Comparison of ENCODE assay signal across 9 cellular contexts in the genomic region with DNA sequence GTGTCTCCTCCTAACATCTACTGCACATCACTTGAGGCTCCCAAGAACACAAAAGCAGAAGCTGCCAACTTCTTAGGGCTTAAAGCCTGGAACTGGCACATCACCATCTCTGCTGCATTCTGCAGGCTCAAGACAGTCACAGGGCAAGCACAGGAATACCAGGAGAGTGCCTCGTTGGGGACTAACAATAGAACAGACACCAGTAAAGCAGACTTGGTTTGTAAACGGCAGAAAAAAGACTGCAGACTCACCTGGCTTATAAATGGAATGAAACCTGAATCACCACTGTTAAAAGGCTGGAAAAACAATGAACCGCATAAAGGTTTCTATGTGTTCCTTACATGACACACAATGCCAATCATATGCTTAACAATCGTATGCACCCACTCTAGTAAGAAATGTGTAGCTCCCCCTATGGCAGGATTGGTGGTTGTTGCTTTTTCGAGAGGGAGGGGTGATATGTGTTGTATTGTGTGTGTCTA. TPM values are rescaled to one million over a fixed set of nuclear protein-coding genes. Genes with fewer than 3 reads are reported as not detected.
DNase-seq lines count a peak whose midpoint lies in the region; ATAC-seq and TF ChIP-seq lines count a peak whose summit lies in the region.
"Had no signal": no experiment of that assay in that cellular context is flagged by ENCODE, and none has a peak within 500 bp of the region (broad histone marks: within the 10 kb centered on the region; RNA-seq: fewer than 3 reads in every experiment).

No MANE protein-coding gene starts in this region.

- no peak overlapping the region for H3K9ac ChIP-seq in OCI-LY3 (ENCODE audit: low read length)

- H3K4me3 ChIP-seq in OCI-LY3 (ENCODE audit: low read length) (no peak overlapping the region), epithelial cell of esophagus (ENCODE audit: low read length) (no peak overlapping the region), prostate gland (no peak overlapping the region)
- H3K4me3 ChIP-seq: HAP-1 had no signal

- no peak for TF ChIP-seq POLR2A in prostate gland (IDR thresholded peaks at IDR 0.05)

- DNase-seq in epithelial cell of esophagus (ENCODE audit: low read depth) (peak; percentile 47), prostate gland (ENCODE audit: low spot score) (peak; percentile 16), SIG-M5 (lab: John Stamatoyannopoulos, UW) (no peak), HCEC 1CT (no peak)

- no peak overlapping the region for H3K4me2 ChIP-seq in OCI-LY3 (ENCODE audit: low read length)

- H3K27me3 ChIP-seq in OCI-LY3 (ENCODE audit: low read depth, low read length) = no peaks in the 10 kb centered on the region
- H3K27me3 ChIP-seq in prostate gland (replicated peaks; ENCODE audit: insufficient read depth) = no peaks in the 10 kb centered on the region

- ATAC-seq in HG02678 (IDR thresholded peaks at IDR 0.05; ENCODE audit: unreplicated experiment) = no peak
- ATAC-seq: stimulated activated effector memory CD8-positive, alpha-beta T cell treated with anti-CD3 and anti-CD28 coated beads, Interleukin-12 subunit alpha, Interleukin-12 subunit beta, amount 100 ng/mL, for 72 hours had no signal

- H3K9me3 ChIP-seq in OCI-LY3 (ENCODE audit: insufficient read depth, low read length) (no peaks in the 10 kb centered on the region), prostate gland (no peaks in the 10 kb centered on the region)

- TF ChIP-seq CTCF in GM12873 (IDR thresholded peaks at IDR 0.05; ENCODE audit: insufficient read depth, low read depth, low read length, missing control alignments) (peak; percentile 18), OCI-LY3 (IDR thresholded peaks at IDR 0.05; ENCODE audit: low read depth, low read length) (peak; percentile 25), epithelial cell of esophagus (IDR thresholded peaks at IDR 0.05; ENCODE audit: insufficient read depth, low read depth, low read length, missing control alignments) (no peak), prostate gland (IDR thresholded peaks at IDR 0.05) (no peak)

- no peaks in the 10 kb centered on the region for H3K36me3 ChIP-seq in OCI-LY3 (replicated peaks; ENCODE audit: low read depth, low read length)
- H3K36me3 ChIP-seq in prostate gland = no peaks in the 10 kb centered on the region

- intact Hi-C loops in prostate gland (cut with DNase I) = no loop called here

- H4K20me1 ChIP-seq in OCI-LY3 (ENCODE audit: insufficient read depth, low read length) = peaks cover 97% of the 10 kb centered on the region

- WGBS in prostate gland = 27% methylated on average over 5 of the region's 5 CpGs

- H2AFZ ChIP-seq in OCI-LY3 (ENCODE audit: low read depth, low read length) = no peak overlapping the region

- peaks cover 99% of the 10 kb centered on the region for H3K79me2 ChIP-seq in OCI-LY3 (ENCODE audit: low read length)

- H3K27ac ChIP-seq in OCI-LY3 (ENCODE audit: low read length) (no peak overlapping the region), prostate gland (peak overlapping the region in 1 of 2 donors; percentile 43)

- H3K4me1 ChIP-seq in OCI-LY3 (ENCODE audit: low read length) (no peaks in the 10 kb centered on the region), prostate gland (replicated peaks) (peaks cover 3% of the 10 kb centered on the region)

RNA-seq across cellular contexts. Expression of a gene that starts 12.8 kb away (rescaled TPM):
- total RNA-seq in prostate gland = 10 to 100 TPM; 59.3 to 63.1 TPM

Comparison
In these comparisons a context has a peak if more than half of its experiments do, and no peak if none do; other contexts are left out.
1. CTCF ChIP-seq: peak in GM12873 (single experiment) and OCI-LY3 (single experiment); none in epithelial cell of esophagus (single experiment) and prostate gland (0 of 4).
2. DNase-seq: peak in epithelial cell of esophagus (single experiment) and prostate gland (single experiment); none in SIG-M5 (single experiment) and HCEC 1CT (single experiment).